Comparison of ENCODE assay signal across 14 cellular contexts in genomic region chr4:111773858-111774257, GRCh38.
DNase-seq lines count a peak whose midpoint lies in the region; ATAC-seq and TF ChIP-seq lines count a peak whose summit lies in the region.
"Had no signal": no experiment of that assay in that cellular context is flagged by ENCODE, and none has a peak within 500 bp of the region (broad histone marks: within the 10 kb centered on the region; RNA-seq: fewer than 3 reads in every experiment).

No MANE protein-coding gene starts in this region.

- no peaks in the 10 kb centered on the region for H3K4me1 ChIP-seq in adipocyte (ENCODE audit: control insufficient read depth, insufficient read depth, low read length)

- H3K4me3 Mint-ChIP-seq in neural crest cell = no peak overlapping the region
- H3K4me3 Mint-ChIP-seq: HFFc6; nephron progenitor cell; T-helper 1 cell treated with Interleukin-12 subunit alpha and Interleukin-12 subunit beta and Interleukin-4 antibody, amounts not matched to agents 30 μg/mL and 1 μg/mL, for 36 hours had no signal

- no peak overlapping the region for H3K9ac ChIP-seq in adipocyte (ENCODE audit: low read length)

- H3K36me3 Mint-ChIP-seq in neural crest cell (ENCODE audit: low read depth) = peaks cover 2% of the 10 kb centered on the region

- H3K4me1 Mint-ChIP-seq in neural crest cell = peaks cover 13% of the 10 kb centered on the region

- no peaks in the 10 kb centered on the region for H3K36me3 ChIP-seq in adipocyte (ENCODE audit: control insufficient read depth, insufficient read depth, low read length, severe bottlenecking)

- no peaks in the 10 kb centered on the region for H3K27me3 ChIP-seq in adipocyte (replicated peaks; ENCODE audit: control insufficient read depth, insufficient read depth, low read length)

- peaks cover 3% of the 10 kb centered on the region for H3K9me3 Mint-ChIP-seq in neural crest cell
- H3K9me3 Mint-ChIP-seq: HFFc6; T-helper 1 cell treated with Interleukin-12 subunit alpha and Interleukin-12 subunit beta and Interleukin-4 antibody, amounts not matched to agents 30 μg/mL and 1 μg/mL, for 36 hours had no signal

- ATAC-seq in esophagus mucosa = no peak
- no peak for ATAC-seq in GM21528 (IDR thresholded peaks at IDR 0.05; ENCODE audit: low FRiP score, unreplicated experiment)

- no peaks in the 10 kb centered on the region for H3K27me3 Mint-ChIP-seq in neural crest cell (ENCODE audit: low read depth)

- peak overlapping the region; percentile 70 for H3K27ac Mint-ChIP-seq in neural crest cell (ENCODE audit: unreplicated experiment)
- H3K27ac Mint-ChIP-seq: HFFc6; nephron progenitor cell; T-helper 1 cell treated with Interleukin-12 subunit alpha and Interleukin-12 subunit beta and Interleukin-4 antibody, amounts not matched to agents 30 μg/mL and 1 μg/mL, for 36 hours had no signal

- DNase-seq in D341Med (ENCODE audit: low spot score) (peak; percentile 45), LoVo (ENCODE audit: low spot score) (peak; percentile 1), adipocyte (ENCODE audit: low read depth) (peak; percentile 7), neural crest cell (ENCODE audit: low read depth, low spot score) (no peak), caudate nucleus (lab: John Stamatoyannopoulos, UW) (no peak)
- DNase-seq: AML-193, HFFc6, MV-4-11, NCI-H2171 treated with DMSO at 0.1 percent for 48 hours, nephron progenitor cell, SHP77 treated with DMSO at 0.1 percent for 48 hours had no signal

- H3K4me3 ChIP-seq in adipocyte (ENCODE audit: low read length) = no peak overlapping the region

- TF ChIP-seq CTCF in neural crest cell (conservative IDR thresholded peaks at IDR 0.05) = no peak

- H3K9me3 ChIP-seq in adipocyte (ENCODE audit: control insufficient read depth, low read length) = peaks cover 6% of the 10 kb centered on the region

- no peak overlapping the region for H3K27ac ChIP-seq in caudate nucleus (ENCODE audit: low read depth, low read length)

Comparison
In these comparisons a context has a peak if more than half of its experiments do, and no peak if none do; other contexts are left out.
1. DNase-seq: peak in D341Med (single experiment), LoVo (single experiment) and adipocyte (single experiment); none in neural crest cell (single experiment) and caudate nucleus (0 of 61).